8 cellular contexts compared by ENCODE assay signal in the genomic region with DNA sequence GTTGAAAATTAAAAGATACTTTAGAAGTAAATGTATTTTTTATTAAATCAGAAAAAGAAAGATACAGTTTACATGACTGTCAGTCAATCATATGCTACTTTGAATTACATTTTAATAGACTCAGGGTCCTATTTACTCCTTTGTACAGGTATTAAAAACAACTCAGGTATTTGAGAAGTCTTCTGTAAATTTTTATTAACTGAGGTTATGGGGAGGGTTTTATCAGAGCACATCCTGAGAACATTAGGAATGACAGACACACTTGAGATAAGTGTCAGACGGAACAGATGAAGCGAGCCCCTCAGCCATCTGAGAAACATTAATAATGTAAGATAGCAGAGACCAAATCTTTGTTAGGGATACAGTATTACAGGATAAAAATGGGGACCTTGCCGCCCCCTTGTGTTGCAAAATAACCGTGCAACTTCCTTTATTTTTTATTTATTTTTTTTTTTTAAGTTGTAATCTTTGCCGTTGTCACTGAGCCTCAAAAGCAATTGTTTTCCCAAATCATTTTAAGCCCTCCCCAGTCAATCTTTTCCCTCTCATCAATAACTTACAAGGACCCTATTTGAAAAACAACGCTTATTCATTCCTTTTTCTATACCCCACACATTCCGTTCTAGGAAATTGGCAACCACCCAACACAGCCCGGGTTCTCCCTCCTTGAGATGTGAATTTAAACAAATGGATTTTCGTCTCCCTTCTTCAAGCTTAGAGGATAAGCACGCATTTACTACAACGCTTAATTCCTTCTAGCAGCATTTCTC.
DNase-seq lines count a peak whose midpoint lies in the region; ATAC-seq and TF ChIP-seq lines count a peak whose summit lies in the region.

No MANE protein-coding gene starts in this region.

- H2BK12ac ChIP-seq in mesenchymal stem cell (ENCODE audit: low read length in 2 of 2), result no peak overlapping the region

- no peak overlapping the region for H4K8ac ChIP-seq in mesenchymal stem cell (ENCODE audit: low read length)

- H3K27me3 ChIP-seq in body of pancreas (no peaks in the 10 kb centered on the region), mesenchymal stem cell (ENCODE audit: control insufficient read depth in 1 of 2, insufficient read depth in 1 of 2, low read length in 2 of 2) (no peaks in the 10 kb centered on the region)

- no peak overlapping the region for H2AK5ac ChIP-seq in mesenchymal stem cell (ENCODE audit: low read length, severe bottlenecking)

- H2BK15ac ChIP-seq in mesenchymal stem cell (ENCODE audit: low read depth, poor library complexity, severe bottlenecking), result no peak overlapping the region

- 8 to 11% methylated on average over 11 of the region's 11 CpGs for WGBS in body of pancreas, 2 donors
- 53% methylated on average over 9 of the region's 11 CpGs for WGBS in mesenchymal stem cell

- no peak overlapping the region for H2AFZ ChIP-seq in mesenchymal stem cell (ENCODE audit: low read depth, low read length)

- no peak overlapping the region for H3K4me2 ChIP-seq in mesenchymal stem cell (ENCODE audit: low read length, poor library complexity, severe bottlenecking)

- no peak overlapping the region for H2BK120ac ChIP-seq in mesenchymal stem cell (ENCODE audit: low read depth, low read length)

- no peak overlapping the region for H3K18ac ChIP-seq in mesenchymal stem cell (ENCODE audit: low read depth in 1 of 2, low read length in 2 of 2)

- no peaks in the 10 kb centered on the region for H3K36me3 ChIP-seq in body of pancreas (replicated peaks in 1 of 2; ENCODE audit: insufficient read depth in 1 of 2, low read depth in 2 of 2)
- H3K36me3 ChIP-seq in mesenchymal stem cell (ENCODE audit: control insufficient read depth in 1 of 2, insufficient read depth in 2 of 2, low read depth in 1 of 2, low read length in 2 of 2), result no peaks in the 10 kb centered on the region

- H3K27ac ChIP-seq in body of pancreas (no peak overlapping the region), mesenchymal stem cell (ENCODE audit: low read length, poor library complexity, severe bottlenecking) (no peak overlapping the region)

- ATAC-seq in body of pancreas (no peak), HG02759 (IDR thresholded peaks at IDR 0.05; ENCODE audit: unreplicated experiment) (no peak), GM19395 (IDR thresholded peaks at IDR 0.05; ENCODE audit: unreplicated experiment) (no peak)

- peak overlapping the region; percentile 86 for H3K9ac ChIP-seq in mesenchymal stem cell (ENCODE audit: low read length)

- DNase-seq in AG08395 (ENCODE audit: low spot score), result peak; percentile 54
- peak; percentile 52 for DNase-seq in RPMI8226
- peak in 2 of 4 donors; percentile 31 to 41 for DNase-seq in body of pancreas
- DNase-seq in mesenchymal stem cell, result peak; percentile 51
- no peak for DNase-seq in superior temporal gyrus (ENCODE audit: extremely low spot score)

- H4K91ac ChIP-seq in mesenchymal stem cell (ENCODE audit: low read length), result no peak overlapping the region

- TF ChIP-seq CTCF in GM12874 (IDR thresholded peaks at IDR 0.05; ENCODE audit: insufficient read depth, low read depth, low read length), result peak; percentile 46
- peak; percentile 22 to 66 (median 46) for TF ChIP-seq CTCF in body of pancreas (IDR thresholded peaks at IDR 0.05)

- no peaks in the 10 kb centered on the region for H3K79me1 ChIP-seq in mesenchymal stem cell (replicated peaks; ENCODE audit: low read length, poor library complexity, severe bottlenecking)

- intact Hi-C loops in body of pancreas (cut with DNase I), result no loop called here

- H3K14ac ChIP-seq in mesenchymal stem cell (ENCODE audit: low read length in 2 of 2), result no peak overlapping the region

- no peak overlapping the region for H3K4ac ChIP-seq in mesenchymal stem cell (ENCODE audit: low read depth in 1 of 2, low read length in 2 of 2)

- no peak overlapping the region for H2BK5ac ChIP-seq in mesenchymal stem cell (ENCODE audit: low read depth, low read length, poor library complexity, severe bottlenecking)

- H3K4me3 ChIP-seq in body of pancreas (no peak overlapping the region), mesenchymal stem cell (ENCODE audit: insufficient read depth in 1 of 2, low read depth in 1 of 2, low read length in 2 of 2) (peak overlapping the region in 1 of 2 experiments; percentile 65)

- no peak overlapping the region for H3K23ac ChIP-seq in mesenchymal stem cell (ENCODE audit: low read length in 2 of 2)

- H3K9me3 ChIP-seq in body of pancreas (no peaks in the 10 kb centered on the region), mesenchymal stem cell (ENCODE audit: control insufficient read depth, low read length) (no peaks in the 10 kb centered on the region)

- no peak for TF ChIP-seq POLR2A in body of pancreas (IDR thresholded peaks at IDR 0.05)

- H3K4me1 ChIP-seq in body of pancreas, result peaks cover 13% of the 10 kb centered on the region
- peaks cover 6% of the 10 kb centered on the region for H3K4me1 ChIP-seq in mesenchymal stem cell (ENCODE audit: control insufficient read depth, insufficient read depth, low read depth, low read length)
